In the genomic region with DNA sequence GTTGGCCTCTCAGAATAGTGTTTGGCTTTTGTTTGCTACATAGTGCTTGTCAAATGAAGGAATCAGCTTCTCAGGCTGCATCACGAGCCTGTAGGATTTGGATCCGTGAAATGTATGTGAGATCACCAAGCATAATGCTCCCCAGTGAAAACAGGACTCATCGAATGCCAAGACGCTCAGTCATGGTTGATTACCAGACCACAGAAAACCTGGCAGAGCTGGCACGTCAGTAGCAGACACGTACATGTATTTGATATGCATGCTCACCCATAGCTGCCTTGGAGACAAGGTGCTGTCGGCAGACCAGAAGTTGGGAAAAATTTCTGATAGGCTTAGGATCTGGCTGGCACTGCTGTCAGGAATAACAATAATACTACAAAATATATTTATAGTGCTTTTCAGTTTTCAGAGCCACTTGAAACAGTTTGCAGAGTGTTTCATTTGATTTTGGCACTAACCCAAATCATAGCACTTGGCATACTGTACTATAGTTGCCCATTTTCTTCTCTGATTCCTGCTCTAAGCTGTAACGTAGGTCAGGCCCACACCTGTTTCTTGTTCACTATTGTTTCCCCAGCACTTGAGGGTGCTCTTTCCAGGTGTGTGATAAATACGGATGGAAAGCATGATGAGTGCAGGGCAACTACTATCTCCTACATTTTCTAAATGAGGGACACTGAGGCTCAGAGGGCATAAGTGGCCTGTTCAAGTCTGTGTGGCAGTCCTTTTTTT, we compare ENCODE assay signal across 9 cellular contexts.
A peak's percentile ranks its signal among the peaks of the same experiment; 100 is the strongest.
DNase-seq lines count a peak whose midpoint lies in the region; ATAC-seq lines count a peak whose summit lies in the region.
"Had no signal": no experiment of that assay in that cellular context is flagged by ENCODE, and none has a peak within 500 bp of the region (broad histone marks: within the 10 kb centered on the region; RNA-seq: fewer than 3 reads in every experiment).

No MANE protein-coding gene starts in this region.

- ATAC-seq in HG02759 (IDR thresholded peaks at IDR 0.05; ENCODE audit: unreplicated experiment): no peak
- no peak for ATAC-seq in HG03354 (IDR thresholded peaks at IDR 0.05; ENCODE audit: poor library complexity, severe bottlenecking, unreplicated experiment)
- ATAC-seq in HG03175 (IDR thresholded peaks at IDR 0.05; ENCODE audit: unreplicated experiment): no peak

- DNase-seq in EH (ENCODE audit: low read depth) (peak; percentile 73), NCI-H2171 treated with DMSO at 0.1 percent for 48 hours (lab: John Stamatoyannopoulos, UW) (peak; percentile 78), cerebellum (ENCODE audit: low spot score) (peak; percentile 63), occipital lobe (lab: John Stamatoyannopoulos, UW) (peak; percentile 30), retina (no peak)
- DNase-seq: activated naive CD8-positive, alpha-beta T cell treated with anti-CD3 and anti-CD28 coated beads for 36 hours had no signal
